In the genomic region with DNA sequence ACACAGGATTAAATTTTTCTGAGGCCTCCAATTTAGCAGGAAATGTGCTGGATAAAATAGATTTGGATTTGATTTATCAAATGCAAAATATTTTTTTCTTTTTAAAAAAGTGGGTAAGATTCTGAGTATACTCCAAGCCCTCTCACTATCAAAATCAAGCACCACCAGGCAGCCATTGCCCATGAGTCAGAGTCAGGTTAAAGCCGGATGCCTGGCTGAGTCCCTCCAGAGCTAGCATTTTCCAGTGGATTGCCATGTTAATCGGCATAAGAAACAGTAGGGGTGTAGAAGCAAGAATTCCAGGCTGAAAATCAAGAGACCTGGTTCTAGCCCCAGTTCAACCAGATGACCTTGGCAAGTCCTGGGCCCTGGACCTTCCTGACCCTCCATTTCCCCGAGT, we compare ENCODE assay signal across 24 cellular contexts.
"Had no signal": no experiment of that assay in that cellular context is flagged by ENCODE, and none has a peak within 500 bp of the region (broad histone marks: within the 10 kb centered on the region; RNA-seq: fewer than 3 reads in every experiment).

No MANE protein-coding gene starts in this region.

- H3K4me1 Mint-ChIP-seq: activated naive CD8-positive, alpha-beta T cell treated with anti-CD3 and anti-CD28 coated beads for 36 hours; naive thymus-derived CD4-positive, alpha-beta T cell; stimulated activated naive B cell treated with anti-CD40 and anti-IgM and Interleukin-4, amounts not matched to agents 10 μg/mL and 1 μg/mL and 100 μg/mL, for 72 hours; T-helper 17 cell had no signal

- ATAC-seq: activated CD4-positive, CD25-positive, alpha-beta regulatory T cell treated with anti-CD3 and anti-CD28 coated beads, Interleukin-2, amount 50 U/mL, for 24 hours; esophagus mucosa; left colon; naive thymus-derived CD4-positive, alpha-beta T cell; stimulated activated naive B cell treated with anti-CD40 and anti-IgM and Interleukin-4, amounts not matched to agents 10 μg/mL and 1 μg/mL and 100 μg/mL, for 72 hours; T-helper 17 cell had no signal

- H3K4me3 ChIP-seq: right atrium auricular region, suprapubic skin, transverse colon had no signal

- H3K36me3 ChIP-seq: right atrium auricular region, suprapubic skin, transverse colon, WERI-Rb-1 had no signal

- H3K9me3 ChIP-seq: right atrium auricular region, suprapubic skin, transverse colon had no signal

- H3K27ac ChIP-seq: parathyroid adenoma, suprapubic skin, transverse colon, WERI-Rb-1 had no signal

- H3K4me1 ChIP-seq: parathyroid adenoma, right atrium auricular region, suprapubic skin, transverse colon had no signal

- H3K4me3 Mint-ChIP-seq: activated naive CD4-positive, alpha-beta T cell treated with anti-CD3 and anti-CD28 coated beads for 36 hours; activated naive CD8-positive, alpha-beta T cell treated with anti-CD3 and anti-CD28 coated beads for 36 hours; dendritic cell treated with granulocyte-macrophage colony-stimulating factor and Interleukin-4, amounts not matched to agents 40 ng/mL and 50 ng/mL, for 4 days; endodermal cell; naive thymus-derived CD4-positive, alpha-beta T cell; stimulated activated naive B cell treated with anti-CD40 and anti-IgM and Interleukin-4, amounts not matched to agents 10 μg/mL and 1 μg/mL and 100 μg/mL, for 72 hours; T-helper 17 cell had no signal

- H3K27me3 ChIP-seq: right atrium auricular region, suprapubic skin, transverse colon had no signal

- DNase-seq: activated CD4-positive, alpha-beta T cell treated with anti-CD3 and anti-CD28 coated beads for 48 hours; activated CD4-positive, alpha-beta T cell treated with anti-CD3 and anti-CD28 coated beads, Interleukin-2, amount 50 U/mL, for 48 hours; activated CD8-positive, alpha-beta memory T cell treated with anti-CD3 and anti-CD28 coated beads for 24 hours; activated effector memory CD4-positive, alpha-beta T cell treated with anti-CD3 and anti-CD28 coated beads, Interleukin-2, amount 50 U/mL, for 16 hours; activated naive CD4-positive, alpha-beta T cell treated with anti-CD3 and anti-CD28 coated beads for 36 hours; activated naive CD8-positive, alpha-beta T cell treated with anti-CD3 and anti-CD28 coated beads for 36 hours; caudate nucleus; endodermal cell; left colon; midbrain; naive thymus-derived CD4-positive, alpha-beta T cell; stimulated activated CD4-positive, alpha-beta T cell treated with anti-CD3 and anti-CD28 coated beads, Interleukin-15, amount 100 ng/mL, for 24 hours; stimulated activated CD4-positive, alpha-beta T cell treated with anti-CD3 and anti-CD28 coated beads, Interleukin-2, amount 100 ng/mL, for 24 hours; stimulated activated naive B cell treated with anti-CD40 and anti-IgM and Interleukin-4, amounts not matched to agents 10 μg/mL and 1 μg/mL and 100 μg/mL, for 72 hours; T-helper 17 cell; T1000; transverse colon; WERI-Rb-1 had no signal

- H3K36me3 Mint-ChIP-seq: activated naive CD8-positive, alpha-beta T cell treated with anti-CD3 and anti-CD28 coated beads for 36 hours; naive thymus-derived CD4-positive, alpha-beta T cell; stimulated activated naive B cell treated with anti-CD40 and anti-IgM and Interleukin-4, amounts not matched to agents 10 μg/mL and 1 μg/mL and 100 μg/mL, for 72 hours had no signal

- H3K27ac Mint-ChIP-seq: activated naive CD4-positive, alpha-beta T cell treated with anti-CD3 and anti-CD28 coated beads for 36 hours; activated naive CD8-positive, alpha-beta T cell treated with anti-CD3 and anti-CD28 coated beads for 36 hours; dendritic cell treated with granulocyte-macrophage colony-stimulating factor and Interleukin-4, amounts not matched to agents 40 ng/mL and 50 ng/mL, for 4 days; endodermal cell; naive thymus-derived CD4-positive, alpha-beta T cell; stimulated activated naive B cell treated with anti-CD40 and anti-IgM and Interleukin-4, amounts not matched to agents 10 μg/mL and 1 μg/mL and 100 μg/mL, for 72 hours; T-helper 17 cell had no signal

- H3K9me3 Mint-ChIP-seq: activated naive CD4-positive, alpha-beta T cell treated with anti-CD3 and anti-CD28 coated beads for 36 hours; activated naive CD8-positive, alpha-beta T cell treated with anti-CD3 and anti-CD28 coated beads for 36 hours; dendritic cell treated with granulocyte-macrophage colony-stimulating factor and Interleukin-4, amounts not matched to agents 40 ng/mL and 50 ng/mL, for 4 days; naive thymus-derived CD4-positive, alpha-beta T cell; stimulated activated naive B cell treated with anti-CD40 and anti-IgM and Interleukin-4, amounts not matched to agents 10 μg/mL and 1 μg/mL and 100 μg/mL, for 72 hours had no signal
